ENCODE assay signal across 15 cellular contexts in genomic region chr7:92612501-92612900, GRCh38. TPM values are rescaled to one million over a fixed set of nuclear protein-coding genes. Genes with fewer than 3 reads are reported as not detected.
A peak's percentile ranks its signal among the peaks of the same experiment; 100 is the strongest.
DNase-seq lines count a peak whose midpoint lies in the region; ATAC-seq and TF ChIP-seq lines count a peak whose summit lies in the region.
"Had no signal": no experiment of that assay in that cellular context is flagged by ENCODE, and none has a peak within 500 bp of the region (broad histone marks: within the 10 kb centered on the region; RNA-seq: fewer than 3 reads in every experiment).

No MANE protein-coding gene starts in this region.

- H3K27ac ChIP-seq in naive thymus-derived CD4-positive, alpha-beta T cell (ENCODE audit: low read depth, low read length) = no peak overlapping the region
- H3K27ac ChIP-seq: coronary artery, foreskin keratinocyte, pancreas, upper lobe of left lung had no signal

- no peaks in the 10 kb centered on the region for H3K9me3 Mint-ChIP-seq in activated T-cell treated with anti-CD3 and anti-CD28 coated beads, Interleukin-2, amount 50 U/mL, for 4 hours
- H3K9me3 Mint-ChIP-seq in stimulated activated effector memory CD8-positive, alpha-beta T cell treated with anti-CD3 and anti-CD28 coated beads, Interleukin-12 subunit alpha, Interleukin-12 subunit beta, amount 100 ng/mL, for 72 hours = no peaks in the 10 kb centered on the region
- no peaks in the 10 kb centered on the region for H3K9me3 Mint-ChIP-seq in naive thymus-derived CD4-positive, alpha-beta T cell
- H3K9me3 Mint-ChIP-seq: memory B cell had no signal

- CTCF ChIA-PET in naive thymus-derived CD4-positive, alpha-beta T cell (lab: Charles Lee) = no interaction called here

- H3K4me1 ChIP-seq in naive thymus-derived CD4-positive, alpha-beta T cell (ENCODE audit: control insufficient read depth in 2 of 2, insufficient read depth in 2 of 2, low read length in 2 of 2) = no peaks in the 10 kb centered on the region
- H3K4me1 ChIP-seq: pancreas, upper lobe of left lung had no signal

- H3K9me3 ChIP-seq in naive thymus-derived CD4-positive, alpha-beta T cell (ENCODE audit: control insufficient read depth in 2 of 3, low read length in 3 of 3) = no peaks in the 10 kb centered on the region
- H3K9me3 ChIP-seq: pancreas, upper lobe of left lung had no signal

- H3K4me1 Mint-ChIP-seq in activated T-cell treated with anti-CD3 and anti-CD28 coated beads, Interleukin-2, amount 50 U/mL, for 4 hours (ENCODE audit: low read depth) = peaks cover 23% of the 10 kb centered on the region
- H3K4me1 Mint-ChIP-seq in stimulated activated effector memory CD8-positive, alpha-beta T cell treated with anti-CD3 and anti-CD28 coated beads, Interleukin-12 subunit alpha, Interleukin-12 subunit beta, amount 100 ng/mL, for 72 hours = peaks cover 23% of the 10 kb centered on the region
- peaks cover 0 to 28% (median 8%) of the 10 kb centered on the region in 7 donors for H3K4me1 Mint-ChIP-seq in naive thymus-derived CD4-positive, alpha-beta T cell
- H3K4me1 Mint-ChIP-seq: memory B cell had no signal

- peak overlapping the region; percentile 83 for H3K27ac Mint-ChIP-seq in stimulated activated effector memory CD8-positive, alpha-beta T cell treated with anti-CD3 and anti-CD28 coated beads, Interleukin-12 subunit alpha, Interleukin-12 subunit beta, amount 100 ng/mL, for 72 hours
- H3K27ac Mint-ChIP-seq in naive thymus-derived CD4-positive, alpha-beta T cell = peak overlapping the region in 3 of 9 donors; percentile 14 to 79 (median 46)

- H3K27me3 Mint-ChIP-seq in activated T-cell treated with anti-CD3 and anti-CD28 coated beads, Interleukin-2, amount 50 U/mL, for 4 hours (ENCODE audit: low read depth) = no peaks in the 10 kb centered on the region
- no peaks in the 10 kb centered on the region for H3K27me3 Mint-ChIP-seq in naive thymus-derived CD4-positive, alpha-beta T cell
- H3K27me3 Mint-ChIP-seq: memory B cell had no signal

- no peak for DNase-seq in activated T-cell treated with anti-CD3 and anti-CD28 coated beads, Interleukin-2, amount 50 U/mL, for 4 hours
- no peak for DNase-seq in activated T-cell treated with anti-CD3 and anti-CD28 coated beads, Interleukin-2, amount 50 U/mL, for 1 hour
- DNase-seq in dedifferentiated amniotic fluid mesenchymal stem cell (ENCODE audit: extremely low spot score) = peak; percentile 71
- no peak for DNase-seq in stimulated activated effector memory CD8-positive, alpha-beta T cell treated with anti-CD3 and anti-CD28 coated beads, Interleukin-12 subunit alpha, Interleukin-12 subunit beta, amount 100 ng/mL, for 72 hours (ENCODE audit: low spot score in 2 of 2)
- no peak for DNase-seq in naive thymus-derived CD4-positive, alpha-beta T cell
- DNase-seq: ACHN; activated naive CD4-positive, alpha-beta T cell treated with Interleukin-2 at 50 U/mL for 16 hours; foreskin keratinocyte; pancreas; upper lobe of left lung had no signal

- H3K4me3 ChIP-seq in naive thymus-derived CD4-positive, alpha-beta T cell (ENCODE audit: low read length) = no peak overlapping the region
- H3K4me3 ChIP-seq: coronary artery, pancreas, upper lobe of left lung had no signal

- H3K4me3 Mint-ChIP-seq in activated T-cell treated with anti-CD3 and anti-CD28 coated beads, Interleukin-2, amount 50 U/mL, for 4 hours = peak overlapping the region; percentile 9
- H3K4me3 Mint-ChIP-seq in stimulated activated effector memory CD8-positive, alpha-beta T cell treated with anti-CD3 and anti-CD28 coated beads, Interleukin-12 subunit alpha, Interleukin-12 subunit beta, amount 100 ng/mL, for 72 hours = peak overlapping the region; percentile 13
- H3K4me3 Mint-ChIP-seq in naive thymus-derived CD4-positive, alpha-beta T cell = no peak overlapping the region
- H3K4me3 Mint-ChIP-seq: memory B cell had no signal

- POLR2A ChIA-PET in naive thymus-derived CD4-positive, alpha-beta T cell (lab: Charles Lee) = interaction anchor here (1.1 kb wide), 1 partner anchor 31 kb away, joined by 7 read pairs; no protein-coding TSS in a partner anchor

- intact Hi-C loops in naive thymus-derived CD4-positive, alpha-beta T cell (cut with micrococcal nuclease) = no loop called here

- peaks cover 36% of the 10 kb centered on the region for H3K36me3 Mint-ChIP-seq in activated T-cell treated with anti-CD3 and anti-CD28 coated beads, Interleukin-2, amount 50 U/mL, for 4 hours (ENCODE audit: insufficient read depth)
- peaks cover 97% of the 10 kb centered on the region for H3K36me3 Mint-ChIP-seq in stimulated activated effector memory CD8-positive, alpha-beta T cell treated with anti-CD3 and anti-CD28 coated beads, Interleukin-12 subunit alpha, Interleukin-12 subunit beta, amount 100 ng/mL, for 72 hours
- H3K36me3 Mint-ChIP-seq in naive thymus-derived CD4-positive, alpha-beta T cell = peaks cover 6 to 25% (median 8%) of the 10 kb centered on the region in 5 donors

- H3K36me3 ChIP-seq in naive thymus-derived CD4-positive, alpha-beta T cell (ENCODE audit: control insufficient read depth in 2 of 3, insufficient read depth in 3 of 3, low read length in 3 of 3) = peaks cover 0 to 40% (median 11%) of the 10 kb centered on the region in 3 experiments

- ATAC-seq in activated T-cell treated with anti-CD3 and anti-CD28 coated beads, Interleukin-2, amount 50 U/mL, for 4 hours = peak; percentile 20 to 52
- ATAC-seq in SK-N-SH treated with all-trans-retinoic acid at 6 μM for 48 hours (peak; percentile 9), GM19397 (IDR thresholded peaks at IDR 0.05; ENCODE audit: unreplicated experiment) (no peak), GM18519 (IDR thresholded peaks at IDR 0.05; ENCODE audit: low FRiP score, unreplicated experiment) (no peak)
- ATAC-seq in stimulated activated effector memory CD8-positive, alpha-beta T cell treated with anti-CD3 and anti-CD28 coated beads, Interleukin-12 subunit alpha, Interleukin-12 subunit beta, amount 100 ng/mL, for 72 hours = peak; percentile 55
- no peak for ATAC-seq in naive thymus-derived CD4-positive, alpha-beta T cell
- ATAC-seq: foreskin keratinocyte, pancreas had no signal

- H3K27me3 ChIP-seq in naive thymus-derived CD4-positive, alpha-beta T cell (ENCODE audit: control insufficient read depth in 2 of 2, insufficient read depth in 2 of 2, low read length in 2 of 2) = no peaks in the 10 kb centered on the region
- H3K27me3 ChIP-seq: foreskin keratinocyte, pancreas, upper lobe of left lung had no signal

TF ChIP-seq in SK-N-SH treated with all-trans-retinoic acid at 6 μM for 48 hours, 23 proteins besides CTCF, POLR2A, EP300 and RAD21:
- TF ChIP-seq, protein P1, sequence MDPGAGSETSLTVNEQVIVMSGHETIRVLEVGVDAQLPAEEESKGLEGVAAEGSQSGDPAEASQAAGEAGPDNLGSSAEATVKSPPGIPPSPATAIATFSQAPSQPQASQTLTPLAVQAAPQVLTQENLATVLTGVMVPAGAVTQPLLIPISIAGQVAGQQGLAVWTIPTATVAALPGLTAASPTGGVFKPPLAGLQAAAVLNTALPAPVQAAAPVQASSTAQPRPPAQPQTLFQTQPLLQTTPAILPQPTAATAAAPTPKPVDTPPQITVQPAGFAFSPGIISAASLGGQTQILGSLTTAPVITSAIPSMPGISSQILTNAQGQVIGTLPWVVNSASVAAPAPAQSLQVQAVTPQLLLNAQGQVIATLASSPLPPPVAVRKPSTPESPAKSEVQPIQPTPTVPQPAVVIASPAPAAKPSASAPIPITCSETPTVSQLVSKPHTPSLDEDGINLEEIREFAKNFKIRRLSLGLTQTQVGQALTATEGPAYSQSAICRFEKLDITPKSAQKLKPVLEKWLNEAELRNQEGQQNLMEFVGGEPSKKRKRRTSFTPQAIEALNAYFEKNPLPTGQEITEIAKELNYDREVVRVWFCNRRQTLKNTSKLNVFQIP (CRISPR knock-in tag; IDR thresholded peaks at IDR 0.05; ENCODE audit: borderline replicate concordance, low read depth) = 0 out of 2 replicates have a peak, but pooled peaks have one; percentile 14
- TF ChIP-seq CSDC2 (CRISPR knock-in tag; IDR thresholded peaks at IDR 0.05) (no peak), ZNF565 (CRISPR knock-in tag; conservative IDR thresholded peaks at IDR 0.05; ENCODE audit: low read depth) (no peak), PATZ1 (CRISPR knock-in tag; IDR thresholded peaks at IDR 0.05; ENCODE audit: borderline replicate concordance) (no peak)

RNA-seq across cellular contexts. Expression of gene FAM133B, which starts 22.3 kb away (rescaled TPM):
- total RNA-seq in activated T-cell treated with anti-CD3 and anti-CD28 coated beads, Interleukin-2, amount 50 U/mL, for 4 hours = 10 to 100 TPM; 35.3 to 37.8 (median 36.0) TPM
- total RNA-seq in naive thymus-derived CD4-positive, alpha-beta T cell = 10 to 100 TPM; 37.5 to 77.0 (median 51.7) TPM
- polyA plus RNA-seq in naive thymus-derived CD4-positive, alpha-beta T cell = 10 to 100 TPM; 14.2 to 22.5 TPM

Comparison
In these comparisons a context has a peak if more than half of its experiments do, and no peak if none do; other contexts are left out.
1. ATAC-seq: peak in activated T-cell treated with anti-CD3 and anti-CD28 coated beads, Interleukin-2, amount 50 U/mL, for 4 hours (2 of 2), SK-N-SH treated with all-trans-retinoic acid at 6 μM for 48 hours (single experiment) and stimulated activated effector memory CD8-positive, alpha-beta T cell treated with anti-CD3 and anti-CD28 coated beads, Interleukin-12 subunit alpha, Interleukin-12 subunit beta, amount 100 ng/mL, for 72 hours (single experiment); none in naive thymus-derived CD4-positive, alpha-beta T cell (single experiment), GM19397 (single experiment) and GM18519 (single experiment).
2. H3K4me3 Mint-ChIP-seq: peak in activated T-cell treated with anti-CD3 and anti-CD28 coated beads, Interleukin-2, amount 50 U/mL, for 4 hours (single experiment) and stimulated activated effector memory CD8-positive, alpha-beta T cell treated with anti-CD3 and anti-CD28 coated beads, Interleukin-12 subunit alpha, Interleukin-12 subunit beta, amount 100 ng/mL, for 72 hours (single experiment); none in naive thymus-derived CD4-positive, alpha-beta T cell (0 of 10).